In genomic region chr11:46808804-46809431, GRCh38 we compare ENCODE assay signal across 1 cellular context.
TF ChIP-seq lines count a peak whose summit lies in the region.

No MANE protein-coding gene starts in this region.

TF ChIP-seq in K562, 482 proteins besides CTCF, POLR2A, EP300 and RAD21 (continued from another document):
- no peak for TF ChIP-seq MNT (conservative IDR thresholded peaks at IDR 0.05)
- no peak for TF ChIP-seq PRDM10 (IDR thresholded peaks at IDR 0.05; ENCODE audit: partially characterized antibody)
- no peak for TF ChIP-seq SRF (CRISPR knock-in tag; IDR thresholded peaks at IDR 0.05)
- no peak for TF ChIP-seq DDX20 (tag; IDR thresholded peaks at IDR 0.05; ENCODE audit: low read depth)
- no peak for TF ChIP-seq EGR1 (conservative IDR thresholded peaks at IDR 0.05)
- no peak for TF ChIP-seq ARHGAP35 (IDR thresholded peaks at IDR 0.05; ENCODE audit: partially characterized antibody)
- TF ChIP-seq PCBP1 (IDR thresholded peaks at IDR 0.05; ENCODE audit: low read depth, low read length, poor library complexity, severe bottlenecking), result no peak
- no peak for TF ChIP-seq ELF2 (CRISPR knock-in tag; IDR thresholded peaks at IDR 0.05)
- TF ChIP-seq E2F5 (CRISPR knock-in tag; IDR thresholded peaks at IDR 0.05), result no peak
- TF ChIP-seq ZNF668 (CRISPR knock-in tag; IDR thresholded peaks at IDR 0.05), result no peak
- no peak for TF ChIP-seq RBM14 (IDR thresholded peaks at IDR 0.05; ENCODE audit: borderline replicate concordance, insufficient read depth, low read depth, low read length)
- TF ChIP-seq, protein P1, sequence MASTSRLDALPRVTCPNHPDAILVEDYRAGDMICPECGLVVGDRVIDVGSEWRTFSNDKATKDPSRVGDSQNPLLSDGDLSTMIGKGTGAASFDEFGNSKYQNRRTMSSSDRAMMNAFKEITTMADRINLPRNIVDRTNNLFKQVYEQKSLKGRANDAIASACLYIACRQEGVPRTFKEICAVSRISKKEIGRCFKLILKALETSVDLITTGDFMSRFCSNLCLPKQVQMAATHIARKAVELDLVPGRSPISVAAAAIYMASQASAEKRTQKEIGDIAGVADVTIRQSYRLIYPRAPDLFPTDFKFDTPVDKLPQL (IDR thresholded peaks at IDR 0.05; ENCODE audit: extremely low read depth, insufficient read length), result no peak
- no peak for TF ChIP-seq CTBP1 (IDR thresholded peaks at IDR 0.05; ENCODE audit: borderline replicate concordance)
- no peak for TF ChIP-seq ETS1 (conservative IDR thresholded peaks at IDR 0.05; ENCODE audit: control insufficient read depth, low read depth, low read length)
- TF ChIP-seq POLR2AphosphoS2 (IDR thresholded peaks at IDR 0.05; ENCODE audit: low read length), result no peak
- no peak for TF ChIP-seq SIN3B (IDR thresholded peaks at IDR 0.05; ENCODE audit: low read depth)
- TF ChIP-seq ZNF197 (CRISPR knock-in tag; IDR thresholded peaks at IDR 0.05; ENCODE audit: low read depth), result no peak
- TF ChIP-seq ZZZ3 (IDR thresholded peaks at IDR 0.05), result 0 out of 2 replicates have a peak, but pooled peaks have one; percentile 49
- TF ChIP-seq ARNT (IDR thresholded peaks at IDR 0.05), result no peak
- no peak for TF ChIP-seq ESRRA (IDR thresholded peaks at IDR 0.05; ENCODE audit: borderline replicate concordance, low read depth)
- TF ChIP-seq CBX5 (IDR thresholded peaks at IDR 0.05; ENCODE audit: borderline replicate concordance, low read depth), result no peak
- TF ChIP-seq ZBTB5 (IDR thresholded peaks at IDR 0.05), result no peak
- no peak for TF ChIP-seq ATF4 (CRISPR knock-in tag; IDR thresholded peaks at IDR 0.05)
- peak; percentile 43 to 56; a peak in 1 of 4 replicates for TF ChIP-seq FOXK2 (conservative IDR thresholded peaks at IDR 0.05 in 1 of 2, IDR thresholded peaks at IDR 0.05 in 1 of 2; ENCODE audit: low read depth in 2 of 2)
TF ChIP-seq in K562: peak in this region for 8.
